1 cellular context compared by ENCODE assay signal in the genomic region with DNA sequence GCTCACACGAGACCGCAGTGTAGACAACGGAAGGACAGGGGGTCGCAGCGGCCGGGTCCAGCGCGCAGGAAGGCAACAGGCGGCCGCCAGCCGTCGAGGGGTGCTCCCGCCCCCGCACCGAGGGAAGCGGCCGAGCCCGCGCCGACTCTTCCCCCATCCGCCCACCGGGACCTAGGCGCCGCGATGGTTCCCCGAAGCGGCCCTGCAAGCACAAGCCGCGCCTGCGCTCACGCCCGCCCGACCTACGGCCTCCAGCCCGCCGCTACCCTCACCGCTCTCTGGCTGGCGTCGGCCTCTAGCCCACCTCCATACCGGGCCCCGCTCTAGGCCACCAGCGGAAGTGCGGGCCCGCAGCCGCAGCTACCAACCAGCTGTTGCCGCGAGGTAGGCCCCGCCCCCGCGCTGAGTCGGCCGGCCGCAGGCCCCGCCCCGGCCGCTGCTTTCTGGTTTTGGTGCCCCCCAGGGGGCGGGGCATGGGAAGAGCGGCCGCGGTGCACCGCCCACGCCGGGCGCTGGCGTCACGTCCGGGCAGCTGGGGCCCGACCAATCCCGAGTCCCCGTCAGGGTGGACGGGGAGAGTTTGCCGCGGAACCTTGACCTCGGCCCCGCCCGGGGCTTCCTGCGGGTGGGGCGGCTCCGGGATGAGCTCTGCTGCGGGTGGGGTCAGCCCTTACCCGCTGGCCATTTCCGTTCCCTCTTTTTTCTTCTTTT.
TF ChIP-seq lines count a peak whose summit lies in the region.

A gene with protein sequence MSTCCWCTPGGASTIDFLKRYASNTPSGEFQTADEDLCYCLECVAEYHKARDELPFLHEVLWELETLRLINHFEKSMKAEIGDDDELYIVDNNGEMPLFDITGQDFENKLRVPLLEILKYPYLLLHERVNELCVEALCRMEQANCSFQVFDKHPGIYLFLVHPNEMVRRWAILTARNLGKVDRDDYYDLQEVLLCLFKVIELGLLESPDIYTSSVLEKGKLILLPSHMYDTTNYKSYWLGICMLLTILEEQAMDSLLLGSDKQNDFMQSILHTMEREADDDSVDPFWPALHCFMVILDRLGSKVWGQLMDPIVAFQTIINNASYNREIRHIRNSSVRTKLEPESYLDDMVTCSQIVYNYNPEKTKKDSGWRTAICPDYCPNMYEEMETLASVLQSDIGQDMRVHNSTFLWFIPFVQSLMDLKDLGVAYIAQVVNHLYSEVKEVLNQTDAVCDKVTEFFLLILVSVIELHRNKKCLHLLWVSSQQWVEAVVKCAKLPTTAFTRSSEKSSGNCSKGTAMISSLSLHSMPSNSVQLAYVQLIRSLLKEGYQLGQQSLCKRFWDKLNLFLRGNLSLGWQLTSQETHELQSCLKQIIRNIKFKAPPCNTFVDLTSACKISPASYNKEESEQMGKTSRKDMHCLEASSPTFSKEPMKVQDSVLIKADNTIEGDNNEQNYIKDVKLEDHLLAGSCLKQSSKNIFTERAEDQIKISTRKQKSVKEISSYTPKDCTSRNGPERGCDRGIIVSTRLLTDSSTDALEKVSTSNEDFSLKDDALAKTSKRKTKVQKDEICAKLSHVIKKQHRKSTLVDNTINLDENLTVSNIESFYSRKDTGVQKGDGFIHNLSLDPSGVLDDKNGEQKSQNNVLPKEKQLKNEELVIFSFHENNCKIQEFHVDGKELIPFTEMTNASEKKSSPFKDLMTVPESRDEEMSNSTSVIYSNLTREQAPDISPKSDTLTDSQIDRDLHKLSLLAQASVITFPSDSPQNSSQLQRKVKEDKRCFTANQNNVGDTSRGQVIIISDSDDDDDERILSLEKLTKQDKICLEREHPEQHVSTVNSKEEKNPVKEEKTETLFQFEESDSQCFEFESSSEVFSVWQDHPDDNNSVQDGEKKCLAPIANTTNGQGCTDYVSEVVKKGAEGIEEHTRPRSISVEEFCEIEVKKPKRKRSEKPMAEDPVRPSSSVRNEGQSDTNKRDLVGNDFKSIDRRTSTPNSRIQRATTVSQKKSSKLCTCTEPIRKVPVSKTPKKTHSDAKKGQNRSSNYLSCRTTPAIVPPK (N-terminal part only) (minus strand): TSS at position 342 of the 711 bp plus-strand sequence. CDS start 5,558 bp downstream, outside the sequence.

TF ChIP-seq in SK-N-SH, 30 proteins besides CTCF, POLR2A, EP300 and RAD21 (continued from another document):
- TF ChIP-seq, protein P1, sequence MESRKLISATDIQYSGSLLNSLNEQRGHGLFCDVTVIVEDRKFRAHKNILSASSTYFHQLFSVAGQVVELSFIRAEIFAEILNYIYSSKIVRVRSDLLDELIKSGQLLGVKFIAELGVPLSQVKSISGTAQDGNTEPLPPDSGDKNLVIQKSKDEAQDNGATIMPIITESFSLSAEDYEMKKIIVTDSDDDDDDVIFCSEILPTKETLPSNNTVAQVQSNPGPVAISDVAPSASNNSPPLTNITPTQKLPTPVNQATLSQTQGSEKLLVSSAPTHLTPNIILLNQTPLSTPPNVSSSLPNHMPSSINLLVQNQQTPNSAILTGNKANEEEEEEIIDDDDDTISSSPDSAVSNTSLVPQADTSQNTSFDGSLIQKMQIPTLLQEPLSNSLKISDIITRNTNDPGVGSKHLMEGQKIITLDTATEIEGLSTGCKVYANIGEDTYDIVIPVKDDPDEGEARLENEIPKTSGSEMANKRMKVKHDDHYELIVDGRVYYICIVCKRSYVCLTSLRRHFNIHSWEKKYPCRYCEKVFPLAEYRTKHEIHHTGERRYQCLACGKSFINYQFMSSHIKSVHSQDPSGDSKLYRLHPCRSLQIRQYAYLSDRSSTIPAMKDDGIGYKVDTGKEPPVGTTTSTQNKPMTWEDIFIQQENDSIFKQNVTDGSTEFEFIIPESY (IDR thresholded peaks at IDR 0.05; ENCODE audit: borderline replicate concordance, low read depth): 0 out of 2 replicates have a peak, but pooled peaks have one; percentile 25
- TF ChIP-seq ELF1 (IDR thresholded peaks at IDR 0.05) (peak; percentile 67), CHD2 (IDR thresholded peaks at IDR 0.05; ENCODE audit: low read length, partially characterized antibody) (no peak), SMC3 (IDR thresholded peaks at IDR 0.05; ENCODE audit: low read depth, low read length) (no peak), TAF1 (IDR thresholded peaks at IDR 0.05; ENCODE audit: borderline replicate concordance, low read depth, low read length) (peak; percentile 77), EZH2phosphoT487 (IDR thresholded peaks at IDR 0.05; ENCODE audit: borderline replicate concordance, low read depth) (no peak), GATA2 (CRISPR knock-in tag; IDR thresholded peaks at IDR 0.05) (no peak), TCF12 (IDR thresholded peaks at IDR 0.05) (no peak), FOXM1 (IDR thresholded peaks at IDR 0.05; ENCODE audit: low read depth) (no peak), MXI1 (IDR thresholded peaks at IDR 0.05; ENCODE audit: low read depth, low read length) (peak; percentile 49; the same call in 1 of the 2 replicates), NRF1 (IDR thresholded peaks at IDR 0.05; ENCODE audit: low read depth, low read length) (peak; percentile 37; the same call in 1 of the 2 replicates), GABPA (IDR thresholded peaks at IDR 0.05; ENCODE audit: low read depth) (peak; percentile 78), YY1 (IDR thresholded peaks at IDR 0.05; ENCODE audit: low read depth) (peak; percentile 58), FOSL2 (IDR thresholded peaks at IDR 0.05; ENCODE audit: borderline replicate concordance, low read depth) (no peak), SIN3A (IDR thresholded peaks at IDR 0.05; ENCODE audit: borderline replicate concordance, low read depth, low read length) (no peak), RXRA (IDR thresholded peaks at IDR 0.05; ENCODE audit: borderline replicate concordance, low read depth) (no peak), NFIC (IDR thresholded peaks at IDR 0.05; ENCODE audit: borderline replicate concordance) (no peak), POLR2AphosphoS5 (IDR thresholded peaks at IDR 0.05; ENCODE audit: low read depth, low read length) (peak; percentile 83), JUND (IDR thresholded peaks at IDR 0.05) (no peak), FOXJ3 (CRISPR knock-in tag; IDR thresholded peaks at IDR 0.05) (no peak)
- TF ChIP-seq, protein P2, sequence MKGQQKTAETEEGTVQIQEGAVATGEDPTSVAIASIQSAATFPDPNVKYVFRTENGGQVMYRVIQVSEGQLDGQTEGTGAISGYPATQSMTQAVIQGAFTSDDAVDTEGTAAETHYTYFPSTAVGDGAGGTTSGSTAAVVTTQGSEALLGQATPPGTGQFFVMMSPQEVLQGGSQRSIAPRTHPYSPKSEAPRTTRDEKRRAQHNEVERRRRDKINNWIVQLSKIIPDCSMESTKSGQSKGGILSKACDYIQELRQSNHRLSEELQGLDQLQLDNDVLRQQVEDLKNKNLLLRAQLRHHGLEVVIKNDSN (IDR thresholded peaks at IDR 0.05; ENCODE audit: borderline replicate concordance, low read depth): no peak
- TF ChIP-seq, protein P3, sequence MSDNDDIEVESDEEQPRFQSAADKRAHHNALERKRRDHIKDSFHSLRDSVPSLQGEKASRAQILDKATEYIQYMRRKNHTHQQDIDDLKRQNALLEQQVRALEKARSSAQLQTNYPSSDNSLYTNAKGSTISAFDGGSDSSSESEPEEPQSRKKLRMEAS (IDR thresholded peaks at IDR 0.05; ENCODE audit: low read depth): no peak; the same call in 1 of the 2 replicates
- TF ChIP-seq, protein P4, sequence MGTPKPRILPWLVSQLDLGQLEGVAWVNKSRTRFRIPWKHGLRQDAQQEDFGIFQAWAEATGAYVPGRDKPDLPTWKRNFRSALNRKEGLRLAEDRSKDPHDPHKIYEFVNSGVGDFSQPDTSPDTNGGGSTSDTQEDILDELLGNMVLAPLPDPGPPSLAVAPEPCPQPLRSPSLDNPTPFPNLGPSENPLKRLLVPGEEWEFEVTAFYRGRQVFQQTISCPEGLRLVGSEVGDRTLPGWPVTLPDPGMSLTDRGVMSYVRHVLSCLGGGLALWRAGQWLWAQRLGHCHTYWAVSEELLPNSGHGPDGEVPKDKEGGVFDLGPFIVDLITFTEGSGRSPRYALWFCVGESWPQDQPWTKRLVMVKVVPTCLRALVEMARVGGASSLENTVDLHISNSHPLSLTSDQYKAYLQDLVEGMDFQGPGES (IDR thresholded peaks at IDR 0.05; ENCODE audit: low read depth, low read length): no peak
- TF ChIP-seq, protein P5, sequence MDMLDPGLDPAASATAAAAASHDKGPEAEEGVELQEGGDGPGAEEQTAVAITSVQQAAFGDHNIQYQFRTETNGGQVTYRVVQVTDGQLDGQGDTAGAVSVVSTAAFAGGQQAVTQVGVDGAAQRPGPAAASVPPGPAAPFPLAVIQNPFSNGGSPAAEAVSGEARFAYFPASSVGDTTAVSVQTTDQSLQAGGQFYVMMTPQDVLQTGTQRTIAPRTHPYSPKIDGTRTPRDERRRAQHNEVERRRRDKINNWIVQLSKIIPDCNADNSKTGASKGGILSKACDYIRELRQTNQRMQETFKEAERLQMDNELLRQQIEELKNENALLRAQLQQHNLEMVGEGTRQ (IDR thresholded peaks at IDR 0.05; ENCODE audit: borderline replicate concordance, low read depth, low read length): no peak
